16 cellular contexts compared by ENCODE assay signal in genomic region chr11:46250071-46251052, GRCh38. TPM values are rescaled to one million over a fixed set of nuclear protein-coding genes. Genes with fewer than 3 reads are reported as not detected.
DNase-seq lines count a peak whose midpoint lies in the region; ATAC-seq, FAIRE-seq and TF ChIP-seq lines count a peak whose summit lies in the region.
"Had no signal": no experiment of that assay in that cellular context is flagged by ENCODE, and none has a peak within 500 bp of the region (broad histone marks: within the 10 kb centered on the region; RNA-seq: fewer than 3 reads in every experiment).

No MANE protein-coding gene starts in this region.

- H3K4me3 ChIP-seq in GM23338 (no peak overlapping the region), skeletal muscle satellite cell (ENCODE audit: low read length) (no peak overlapping the region), breast epithelium (no peak overlapping the region), right atrium auricular region (no peak overlapping the region)
- H3K4me3 ChIP-seq: stomach had no signal

- H3K36me3 ChIP-seq in GM23338 (ENCODE audit: insufficient read depth) (no peaks in the 10 kb centered on the region), skeletal muscle satellite cell (ENCODE audit: insufficient read depth, low read length) (no peaks in the 10 kb centered on the region), breast epithelium (no peaks in the 10 kb centered on the region), right atrium auricular region (no peaks in the 10 kb centered on the region)
- H3K36me3 ChIP-seq: stomach had no signal

- peaks cover 30% of the 10 kb centered on the region for H3K4me1 Mint-ChIP-seq in GM23338
- H3K4me1 Mint-ChIP-seq: activated CD8-positive, alpha-beta memory T cell treated with anti-CD3 and anti-CD28 coated beads, Interleukin-2, amount 10 ng/mL, durations not matched to agents 7 days and 5 days had no signal

- H3K4me2 ChIP-seq in GM23338, result no peak overlapping the region
- no peak overlapping the region for H3K4me2 ChIP-seq in skeletal muscle satellite cell (ENCODE audit: low read length)

- no peak for ATAC-seq in GM23338
- ATAC-seq in GM21515 (IDR thresholded peaks at IDR 0.05; ENCODE audit: unreplicated experiment), result no peak
- ATAC-seq: activated CD8-positive, alpha-beta memory T cell treated with anti-CD3 and anti-CD28 coated beads, Interleukin-2, amount 10 ng/mL, durations not matched to agents 7 days and 5 days; T-helper 17 cell had no signal

- FAIRE-seq in RCC 7860 (lab: Jason Lieb, UNC), result no peak
- FAIRE-seq: GM19239 had no signal

- H3K9ac ChIP-seq in skeletal muscle satellite cell (ENCODE audit: low read depth, low read length), result peak overlapping the region; percentile 72

- intact Hi-C loops in breast epithelium (cut with DNase I; ENCODE audit: low total_unique reads), result no loop called here

- H3K4me1 ChIP-seq in GM23338 (ENCODE audit: insufficient read depth) (peaks cover 17% of the 10 kb centered on the region), skeletal muscle satellite cell (ENCODE audit: control insufficient read depth, insufficient read depth, low read length) (peaks cover 46% of the 10 kb centered on the region), breast epithelium (no peaks in the 10 kb centered on the region), right atrium auricular region (no peaks in the 10 kb centered on the region)

- peaks cover 6% of the 10 kb centered on the region for H3F3A ChIP-seq in GM23338 (replicated peaks; ENCODE audit: low read depth)

- H3K27me3 ChIP-seq in GM23338 (ENCODE audit: insufficient read depth) (no peaks in the 10 kb centered on the region), skeletal muscle satellite cell (ENCODE audit: control insufficient read depth, insufficient read depth, low read length) (no peaks in the 10 kb centered on the region), breast epithelium (no peaks in the 10 kb centered on the region), right atrium auricular region (no peaks in the 10 kb centered on the region)
- H3K27me3 ChIP-seq: stomach had no signal

- H3K27ac Mint-ChIP-seq in GM23338, result 0 out of 2 replicates have a peak overlapping the region, but pooled peaks have one; percentile 60
- H3K27ac Mint-ChIP-seq: activated CD8-positive, alpha-beta memory T cell treated with anti-CD3 and anti-CD28 coated beads, Interleukin-2, amount 10 ng/mL, durations not matched to agents 7 days and 5 days; dendritic cell treated with granulocyte-macrophage colony-stimulating factor and Interleukin-4, amounts not matched to agents 40 ng/mL and 50 ng/mL, for 4 days; T-helper 17 cell had no signal

- H3K9me3 ChIP-seq in skeletal muscle satellite cell (replicated peaks; ENCODE audit: low read length), result no peaks in the 10 kb centered on the region
- no peaks in the 10 kb centered on the region for H3K9me3 ChIP-seq in breast epithelium
- H3K9me3 ChIP-seq in right atrium auricular region, result no peaks in the 10 kb centered on the region
- H3K9me3 ChIP-seq: stomach had no signal

- no peak overlapping the region for H3K27ac ChIP-seq in GM23338 (ENCODE audit: low read depth)
- no peak overlapping the region for H3K27ac ChIP-seq in breast epithelium
- H3K27ac ChIP-seq in right atrium auricular region, result no peak overlapping the region
- H3K27ac ChIP-seq: stomach had no signal

- TF ChIP-seq CTCF in GM23338 (conservative IDR thresholded peaks at IDR 0.05; ENCODE audit: low read depth in 2 of 2) (no peak), breast epithelium (IDR thresholded peaks at IDR 0.05) (no peak), right atrium auricular region (IDR thresholded peaks at IDR 0.05) (no peak)

- H3K9me3 Mint-ChIP-seq in GM23338, result no peaks in the 10 kb centered on the region
- H3K9me3 Mint-ChIP-seq: dendritic cell treated with granulocyte-macrophage colony-stimulating factor and Interleukin-4, amounts not matched to agents 40 ng/mL and 50 ng/mL, for 4 days had no signal

- no peaks in the 10 kb centered on the region for H3K36me3 Mint-ChIP-seq in GM23338 (ENCODE audit: low read depth)
- H3K36me3 Mint-ChIP-seq: activated CD8-positive, alpha-beta memory T cell treated with anti-CD3 and anti-CD28 coated beads, Interleukin-2, amount 10 ng/mL, durations not matched to agents 7 days and 5 days had no signal

- no peak for TF ChIP-seq POLR2A in breast epithelium (IDR thresholded peaks at IDR 0.05)

- H3K27me3 Mint-ChIP-seq in GM23338 (ENCODE audit: insufficient read depth, low read depth, poor library complexity), result peaks cover 9% of the 10 kb centered on the region

- no peaks in the 10 kb centered on the region for H4K20me1 ChIP-seq in GM23338 (replicated peaks; ENCODE audit: insufficient read depth)

- H3K9me2 ChIP-seq in GM23338 (ENCODE audit: insufficient read depth), result no peaks in the 10 kb centered on the region

- no peaks in the 10 kb centered on the region for H3K79me2 ChIP-seq in GM23338 (replicated peaks; ENCODE audit: insufficient read depth)

- no peak overlapping the region for H3K4me3 Mint-ChIP-seq in GM23338
- H3K4me3 Mint-ChIP-seq: activated CD8-positive, alpha-beta memory T cell treated with anti-CD3 and anti-CD28 coated beads, Interleukin-2, amount 10 ng/mL, durations not matched to agents 7 days and 5 days; dendritic cell treated with granulocyte-macrophage colony-stimulating factor and Interleukin-4, amounts not matched to agents 40 ng/mL and 50 ng/mL, for 4 days; T-helper 17 cell had no signal

- peak overlapping the region; percentile 92 for H2AFZ ChIP-seq in GM23338

- DNase-seq in GM23338 (ENCODE audit: low spot score) (no peak), RCC 7860 (ENCODE audit: low spot score) (peak; percentile 9), fibroblast of peridontal ligament (ENCODE audit: extremely low read depth) (peak; percentile 47), breast epithelium (ENCODE audit: low spot score in 2 of 2) (no peak), right atrium auricular region (ENCODE audit: low spot score) (no peak)
- DNase-seq: activated CD4-positive, CD25-positive, alpha-beta regulatory T cell treated with anti-CD3 and anti-CD28 coated beads, Interleukin-2, amount 50 U/mL, for 72 hours; activated CD8-positive, alpha-beta memory T cell treated with anti-CD3 and anti-CD28 coated beads, Interleukin-2, amount 10 ng/mL, durations not matched to agents 7 days and 5 days; activated effector memory CD4-positive, alpha-beta T cell treated with Interleukin-2 at 50 U/mL for 16 hours; hippocampal formation; NCI-H748 treated with DMSO at 0.1 percent for 48 hours; stomach; T-helper 17 cell had no signal

RNA-seq across cellular contexts. Expression of gene CREB3L1, which starts 27.1 kb away (rescaled TPM):
- 4.5 and 8.5 TPM in 2 replicates for total RNA-seq in GM23338 (2014; rRNA removed; shearing (Covaris generic))
- 10.3 and 10.4 TPM in 2 replicates for polyA plus RNA-seq in GM23338 (2016; fragmentation: Nextera tagmentation; extraction: Ambion mirVana)
- 10.4 and 18.6 TPM in 2 replicates for total RNA-seq in skeletal muscle satellite cell (2012; rRNA removed)
- total RNA-seq in breast epithelium (1 to 10 TPM; 1.6 to 5.1 (median 2.0) TPM), right atrium auricular region (10 to 100 TPM in 1 of 2 donors, 1 to 10 TPM in 1; 5.4 to 15.1 TPM)
- total RNA-seq: activated CD8-positive, alpha-beta memory T cell treated with anti-CD3 and anti-CD28 coated beads, Interleukin-2, amount 10 ng/mL, durations not matched to agents 7 days and 5 days; T-helper 17 cell had no signal

Comparison
In these comparisons a context has a peak if more than half of its experiments do, and no peak if none do; other contexts are left out.
1. DNase-seq: peak in RCC 7860 (single experiment) and fibroblast of peridontal ligament (single experiment); none in GM23338 (single experiment), breast epithelium (0 of 2) and right atrium auricular region (single experiment).